ENCODE assay signal across 1 cellular context in the genomic region with DNA sequence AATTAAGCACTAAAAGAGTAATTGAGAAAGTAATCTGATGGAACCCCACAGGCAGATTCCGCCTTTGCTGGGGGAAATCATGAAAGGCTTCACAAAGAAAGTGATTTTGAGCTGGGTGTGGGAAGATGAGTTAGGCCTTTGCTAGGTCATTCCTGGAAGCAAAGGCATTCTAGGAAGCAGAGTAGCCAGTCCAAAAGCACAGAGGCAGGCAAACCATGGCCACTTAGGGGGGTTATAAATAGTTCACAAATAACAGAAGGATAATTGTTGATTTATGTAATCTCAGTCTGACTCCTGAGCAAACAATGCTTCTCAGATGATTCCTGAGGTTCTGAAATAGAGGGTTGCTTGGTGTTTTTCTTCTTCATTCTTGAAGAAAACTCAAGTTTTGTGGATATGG.
TF ChIP-seq lines count a peak whose summit lies in the region.

No MANE protein-coding gene starts in this region.

TF ChIP-seq in GM23338, 12 proteins besides CTCF, POLR2A, EP300 and RAD21 (continued from another document):
- TF ChIP-seq, protein P1, sequence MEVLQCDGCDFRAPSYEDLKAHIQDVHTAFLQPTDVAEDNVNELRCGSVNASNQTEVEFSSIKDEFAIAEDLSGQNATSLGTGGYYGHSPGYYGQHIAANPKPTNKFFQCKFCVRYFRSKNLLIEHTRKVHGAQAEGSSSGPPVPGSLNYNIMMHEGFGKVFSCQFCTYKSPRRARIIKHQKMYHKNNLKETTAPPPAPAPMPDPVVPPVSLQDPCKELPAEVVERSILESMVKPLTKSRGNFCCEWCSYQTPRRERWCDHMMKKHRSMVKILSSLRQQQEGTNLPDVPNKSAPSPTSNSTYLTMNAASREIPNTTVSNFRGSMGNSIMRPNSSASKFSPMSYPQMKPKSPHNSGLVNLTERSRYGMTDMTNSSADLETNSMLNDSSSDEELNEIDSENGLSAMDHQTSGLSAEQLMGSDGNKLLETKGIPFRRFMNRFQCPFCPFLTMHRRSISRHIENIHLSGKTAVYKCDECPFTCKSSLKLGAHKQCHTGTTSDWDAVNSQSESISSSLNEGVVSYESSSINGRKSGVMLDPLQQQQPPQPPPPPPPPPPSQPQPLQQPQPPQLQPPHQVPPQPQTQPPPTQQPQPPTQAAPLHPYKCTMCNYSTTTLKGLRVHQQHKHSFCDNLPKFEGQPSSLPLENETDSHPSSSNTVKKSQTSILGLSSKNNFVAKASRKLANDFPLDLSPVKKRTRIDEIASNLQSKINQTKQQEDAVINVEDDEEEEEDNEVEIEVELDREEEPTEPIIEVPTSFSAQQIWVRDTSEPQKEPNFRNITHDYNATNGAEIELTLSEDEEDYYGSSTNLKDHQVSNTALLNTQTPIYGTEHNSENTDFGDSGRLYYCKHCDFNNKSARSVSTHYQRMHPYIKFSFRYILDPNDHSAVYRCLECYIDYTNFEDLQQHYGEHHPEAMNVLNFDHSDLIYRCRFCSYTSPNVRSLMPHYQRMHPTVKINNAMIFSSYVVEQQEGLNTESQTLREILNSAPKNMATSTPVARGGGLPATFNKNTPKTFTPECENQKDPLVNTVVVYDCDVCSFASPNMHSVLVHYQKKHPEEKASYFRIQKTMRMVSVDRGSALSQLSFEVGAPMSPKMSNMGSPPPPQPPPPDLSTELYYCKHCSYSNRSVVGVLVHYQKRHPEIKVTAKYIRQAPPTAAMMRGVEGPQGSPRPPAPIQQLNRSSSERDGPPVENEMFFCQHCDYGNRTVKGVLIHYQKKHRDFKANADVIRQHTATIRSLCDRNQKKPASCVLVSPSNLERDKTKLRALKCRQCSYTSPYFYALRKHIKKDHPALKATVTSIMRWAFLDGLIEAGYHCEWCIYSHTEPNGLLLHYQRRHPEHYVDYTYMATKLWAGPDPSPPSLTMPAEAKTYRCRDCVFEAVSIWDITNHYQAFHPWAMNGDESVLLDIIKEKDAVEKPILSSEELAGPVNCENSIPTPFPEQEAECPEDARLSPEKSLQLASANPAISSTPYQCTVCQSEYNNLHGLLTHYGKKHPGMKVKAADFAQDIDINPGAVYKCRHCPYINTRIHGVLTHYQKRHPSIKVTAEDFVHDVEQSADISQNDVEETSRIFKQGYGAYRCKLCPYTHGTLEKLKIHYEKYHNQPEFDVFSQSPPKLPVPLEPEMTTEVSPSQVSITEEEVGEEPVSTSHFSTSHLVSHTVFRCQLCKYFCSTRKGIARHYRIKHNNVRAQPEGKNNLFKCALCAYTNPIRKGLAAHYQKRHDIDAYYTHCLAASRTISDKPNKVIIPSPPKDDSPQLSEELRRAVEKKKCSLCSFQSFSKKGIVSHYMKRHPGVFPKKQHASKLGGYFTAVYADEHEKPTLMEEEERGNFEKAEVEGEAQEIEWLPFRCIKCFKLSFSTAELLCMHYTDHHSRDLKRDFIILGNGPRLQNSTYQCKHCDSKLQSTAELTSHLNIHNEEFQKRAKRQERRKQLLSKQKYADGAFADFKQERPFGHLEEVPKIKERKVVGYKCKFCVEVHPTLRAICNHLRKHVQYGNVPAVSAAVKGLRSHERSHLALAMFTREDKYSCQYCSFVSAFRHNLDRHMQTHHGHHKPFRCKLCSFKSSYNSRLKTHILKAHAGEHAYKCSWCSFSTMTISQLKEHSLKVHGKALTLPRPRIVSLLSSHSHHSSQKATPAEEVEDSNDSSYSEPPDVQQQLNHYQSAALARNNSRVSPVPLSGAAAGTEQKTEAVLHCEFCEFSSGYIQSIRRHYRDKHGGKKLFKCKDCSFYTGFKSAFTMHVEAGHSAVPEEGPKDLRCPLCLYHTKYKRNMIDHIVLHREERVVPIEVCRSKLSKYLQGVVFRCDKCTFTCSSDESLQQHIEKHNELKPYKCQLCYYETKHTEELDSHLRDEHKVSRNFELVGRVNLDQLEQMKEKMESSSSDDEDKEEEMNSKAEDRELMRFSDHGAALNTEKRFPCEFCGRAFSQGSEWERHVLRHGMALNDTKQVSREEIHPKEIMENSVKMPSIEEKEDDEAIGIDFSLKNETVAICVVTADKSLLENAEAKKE (CRISPR knock-in tag; IDR thresholded peaks at IDR 0.05), result no peak
- TF ChIP-seq JUNB (IDR thresholded peaks at IDR 0.05; ENCODE audit: unreplicated experiment), result no peak
